In genomic region chr4:77217526-77217925, GRCh38 we compare ENCODE assay signal across 28 cellular contexts.
"Had no signal": no experiment of that assay in that cellular context is flagged by ENCODE, and none has a peak within 500 bp of the region (broad histone marks: within the 10 kb centered on the region; RNA-seq: fewer than 3 reads in every experiment).

No MANE protein-coding gene starts in this region.

- ATAC-seq: effector memory CD8-positive, alpha-beta T cell; esophagus mucosa; foreskin keratinocyte; gastrocnemius medialis; gastroesophageal sphincter; heart left ventricle; heart right ventricle had no signal

- H3K9me3 ChIP-seq: colonic mucosa, esophagus squamous epithelium, gastrocnemius medialis, gastroesophageal sphincter, heart left ventricle, heart right ventricle had no signal

- H3K27me3 Mint-ChIP-seq: dendritic cell treated with granulocyte-macrophage colony-stimulating factor and Interleukin-4, amounts not matched to agents 40 ng/mL and 50 ng/mL, for 4 days had no signal

- H3K4me3 Mint-ChIP-seq: dendritic cell treated with granulocyte-macrophage colony-stimulating factor and Interleukin-4, amounts not matched to agents 40 ng/mL and 50 ng/mL, for 4 days; effector memory CD8-positive, alpha-beta T cell; endodermal cell had no signal

- DNase-seq: colonic mucosa; cortex of kidney; dermis blood vessel endothelial cell; dorsolateral prefrontal cortex; effector CD4-positive, alpha-beta T cell; effector CD8-positive, alpha-beta T cell; effector memory CD4-positive, alpha-beta T cell; effector memory CD8-positive, alpha-beta T cell; endodermal cell; erythroblast; esophagus squamous epithelium; foreskin fibroblast; foreskin keratinocyte; foreskin melanocyte; gastrocnemius medialis; glutamatergic neuron; head of caudate nucleus; heart left ventricle; heart right ventricle had no signal

- H3K4me1 ChIP-seq: colonic mucosa, esophagus squamous epithelium, foreskin keratinocyte, gastrocnemius medialis, gastroesophageal sphincter had no signal

- H3K36me3 ChIP-seq: colonic mucosa, esophagus squamous epithelium, gastrocnemius medialis, gastroesophageal sphincter, heart left ventricle, heart right ventricle had no signal

- H3K27me3 ChIP-seq: colonic mucosa, esophagus squamous epithelium, gastrocnemius medialis, gastroesophageal sphincter, heart left ventricle, heart right ventricle had no signal

- H3K27ac Mint-ChIP-seq: dendritic cell treated with granulocyte-macrophage colony-stimulating factor and Interleukin-4, amounts not matched to agents 40 ng/mL and 50 ng/mL, for 4 days; effector memory CD8-positive, alpha-beta T cell; endodermal cell had no signal

- H3K27ac ChIP-seq: colonic mucosa, coronary artery, dorsolateral prefrontal cortex, epithelial cell of prostate, esophagus squamous epithelium, foreskin keratinocyte, gastrocnemius medialis, gastroesophageal sphincter, heart left ventricle, heart right ventricle had no signal

- H3K9me3 Mint-ChIP-seq: dendritic cell treated with granulocyte-macrophage colony-stimulating factor and Interleukin-4, amounts not matched to agents 40 ng/mL and 50 ng/mL, for 4 days; effector memory CD8-positive, alpha-beta T cell; endodermal cell had no signal

- FAIRE-seq: colon, endometrium, endothelial cell of umbilical vein, frontal cortex had no signal

- H3K4me3 ChIP-seq: colonic mucosa, coronary artery, dorsolateral prefrontal cortex, esophagus squamous epithelium, gastrocnemius medialis, gastroesophageal sphincter, heart left ventricle, heart right ventricle had no signal
